Comparison of ENCODE assay signal across 1 cellular context in the genomic region with DNA sequence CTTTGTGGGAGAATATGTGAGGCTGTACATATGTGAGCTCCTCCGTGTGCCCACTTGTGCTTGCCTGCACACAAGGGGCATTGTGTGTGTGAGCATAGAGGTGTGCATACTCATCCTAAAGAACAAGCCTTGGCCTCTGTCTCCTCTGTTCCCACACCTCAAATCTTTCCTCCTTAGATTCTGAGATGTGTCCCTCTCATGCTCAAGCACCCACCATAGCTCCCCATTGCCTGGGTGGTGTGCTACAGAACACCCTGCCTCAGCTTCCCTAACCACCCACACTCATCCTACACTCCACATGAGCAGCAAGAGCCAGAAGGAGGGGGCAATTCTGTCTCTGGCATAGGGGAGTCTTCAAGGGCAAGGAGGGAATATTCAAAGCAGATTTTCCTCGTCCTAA.
TF ChIP-seq lines count a peak whose summit lies in the region.

No MANE protein-coding gene starts in this region.

TF ChIP-seq in GM23338, 12 proteins besides CTCF, POLR2A, EP300 and RAD21 (continued from another document):
- no peak for TF ChIP-seq ZNF114 (CRISPR knock-in tag; IDR thresholded peaks at IDR 0.05)
- no peak for TF ChIP-seq JUNB (IDR thresholded peaks at IDR 0.05; ENCODE audit: unreplicated experiment)
- no peak for TF ChIP-seq STAT1 (IDR thresholded peaks at IDR 0.05; ENCODE audit: unreplicated experiment)
- TF ChIP-seq EZH2 (IDR thresholded peaks at IDR 0.05; ENCODE audit: low read depth, unreplicated experiment): no peak
- TF ChIP-seq CREB1 (CRISPR knock-in tag; IDR thresholded peaks at IDR 0.05; ENCODE audit: low read depth): no peak
- no peak for TF ChIP-seq NANOG (IDR thresholded peaks at IDR 0.05; ENCODE audit: borderline replicate concordance)
- TF ChIP-seq, protein P1, sequence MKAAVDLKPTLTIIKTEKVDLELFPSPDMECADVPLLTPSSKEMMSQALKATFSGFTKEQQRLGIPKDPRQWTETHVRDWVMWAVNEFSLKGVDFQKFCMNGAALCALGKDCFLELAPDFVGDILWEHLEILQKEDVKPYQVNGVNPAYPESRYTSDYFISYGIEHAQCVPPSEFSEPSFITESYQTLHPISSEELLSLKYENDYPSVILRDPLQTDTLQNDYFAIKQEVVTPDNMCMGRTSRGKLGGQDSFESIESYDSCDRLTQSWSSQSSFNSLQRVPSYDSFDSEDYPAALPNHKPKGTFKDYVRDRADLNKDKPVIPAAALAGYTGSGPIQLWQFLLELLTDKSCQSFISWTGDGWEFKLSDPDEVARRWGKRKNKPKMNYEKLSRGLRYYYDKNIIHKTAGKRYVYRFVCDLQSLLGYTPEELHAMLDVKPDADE (IDR thresholded peaks at IDR 0.05): no peak
- TF ChIP-seq POLR2AphosphoS5 (IDR thresholded peaks at IDR 0.05; ENCODE audit: low read depth): no peak
- TF ChIP-seq, protein P2, sequence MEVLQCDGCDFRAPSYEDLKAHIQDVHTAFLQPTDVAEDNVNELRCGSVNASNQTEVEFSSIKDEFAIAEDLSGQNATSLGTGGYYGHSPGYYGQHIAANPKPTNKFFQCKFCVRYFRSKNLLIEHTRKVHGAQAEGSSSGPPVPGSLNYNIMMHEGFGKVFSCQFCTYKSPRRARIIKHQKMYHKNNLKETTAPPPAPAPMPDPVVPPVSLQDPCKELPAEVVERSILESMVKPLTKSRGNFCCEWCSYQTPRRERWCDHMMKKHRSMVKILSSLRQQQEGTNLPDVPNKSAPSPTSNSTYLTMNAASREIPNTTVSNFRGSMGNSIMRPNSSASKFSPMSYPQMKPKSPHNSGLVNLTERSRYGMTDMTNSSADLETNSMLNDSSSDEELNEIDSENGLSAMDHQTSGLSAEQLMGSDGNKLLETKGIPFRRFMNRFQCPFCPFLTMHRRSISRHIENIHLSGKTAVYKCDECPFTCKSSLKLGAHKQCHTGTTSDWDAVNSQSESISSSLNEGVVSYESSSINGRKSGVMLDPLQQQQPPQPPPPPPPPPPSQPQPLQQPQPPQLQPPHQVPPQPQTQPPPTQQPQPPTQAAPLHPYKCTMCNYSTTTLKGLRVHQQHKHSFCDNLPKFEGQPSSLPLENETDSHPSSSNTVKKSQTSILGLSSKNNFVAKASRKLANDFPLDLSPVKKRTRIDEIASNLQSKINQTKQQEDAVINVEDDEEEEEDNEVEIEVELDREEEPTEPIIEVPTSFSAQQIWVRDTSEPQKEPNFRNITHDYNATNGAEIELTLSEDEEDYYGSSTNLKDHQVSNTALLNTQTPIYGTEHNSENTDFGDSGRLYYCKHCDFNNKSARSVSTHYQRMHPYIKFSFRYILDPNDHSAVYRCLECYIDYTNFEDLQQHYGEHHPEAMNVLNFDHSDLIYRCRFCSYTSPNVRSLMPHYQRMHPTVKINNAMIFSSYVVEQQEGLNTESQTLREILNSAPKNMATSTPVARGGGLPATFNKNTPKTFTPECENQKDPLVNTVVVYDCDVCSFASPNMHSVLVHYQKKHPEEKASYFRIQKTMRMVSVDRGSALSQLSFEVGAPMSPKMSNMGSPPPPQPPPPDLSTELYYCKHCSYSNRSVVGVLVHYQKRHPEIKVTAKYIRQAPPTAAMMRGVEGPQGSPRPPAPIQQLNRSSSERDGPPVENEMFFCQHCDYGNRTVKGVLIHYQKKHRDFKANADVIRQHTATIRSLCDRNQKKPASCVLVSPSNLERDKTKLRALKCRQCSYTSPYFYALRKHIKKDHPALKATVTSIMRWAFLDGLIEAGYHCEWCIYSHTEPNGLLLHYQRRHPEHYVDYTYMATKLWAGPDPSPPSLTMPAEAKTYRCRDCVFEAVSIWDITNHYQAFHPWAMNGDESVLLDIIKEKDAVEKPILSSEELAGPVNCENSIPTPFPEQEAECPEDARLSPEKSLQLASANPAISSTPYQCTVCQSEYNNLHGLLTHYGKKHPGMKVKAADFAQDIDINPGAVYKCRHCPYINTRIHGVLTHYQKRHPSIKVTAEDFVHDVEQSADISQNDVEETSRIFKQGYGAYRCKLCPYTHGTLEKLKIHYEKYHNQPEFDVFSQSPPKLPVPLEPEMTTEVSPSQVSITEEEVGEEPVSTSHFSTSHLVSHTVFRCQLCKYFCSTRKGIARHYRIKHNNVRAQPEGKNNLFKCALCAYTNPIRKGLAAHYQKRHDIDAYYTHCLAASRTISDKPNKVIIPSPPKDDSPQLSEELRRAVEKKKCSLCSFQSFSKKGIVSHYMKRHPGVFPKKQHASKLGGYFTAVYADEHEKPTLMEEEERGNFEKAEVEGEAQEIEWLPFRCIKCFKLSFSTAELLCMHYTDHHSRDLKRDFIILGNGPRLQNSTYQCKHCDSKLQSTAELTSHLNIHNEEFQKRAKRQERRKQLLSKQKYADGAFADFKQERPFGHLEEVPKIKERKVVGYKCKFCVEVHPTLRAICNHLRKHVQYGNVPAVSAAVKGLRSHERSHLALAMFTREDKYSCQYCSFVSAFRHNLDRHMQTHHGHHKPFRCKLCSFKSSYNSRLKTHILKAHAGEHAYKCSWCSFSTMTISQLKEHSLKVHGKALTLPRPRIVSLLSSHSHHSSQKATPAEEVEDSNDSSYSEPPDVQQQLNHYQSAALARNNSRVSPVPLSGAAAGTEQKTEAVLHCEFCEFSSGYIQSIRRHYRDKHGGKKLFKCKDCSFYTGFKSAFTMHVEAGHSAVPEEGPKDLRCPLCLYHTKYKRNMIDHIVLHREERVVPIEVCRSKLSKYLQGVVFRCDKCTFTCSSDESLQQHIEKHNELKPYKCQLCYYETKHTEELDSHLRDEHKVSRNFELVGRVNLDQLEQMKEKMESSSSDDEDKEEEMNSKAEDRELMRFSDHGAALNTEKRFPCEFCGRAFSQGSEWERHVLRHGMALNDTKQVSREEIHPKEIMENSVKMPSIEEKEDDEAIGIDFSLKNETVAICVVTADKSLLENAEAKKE (CRISPR knock-in tag; IDR thresholded peaks at IDR 0.05): no peak
